Comparison of ENCODE assay signal across 8 cellular contexts in genomic region chr10:24706479-24707118, GRCh38. TPM values are rescaled to one million over a fixed set of nuclear protein-coding genes. Genes with fewer than 3 reads are reported as not detected.
DNase-seq lines count a peak whose midpoint lies in the region; ATAC-seq, FAIRE-seq and TF ChIP-seq lines count a peak whose summit lies in the region.

No MANE protein-coding gene starts in this region.

- H3K36me3 Mint-ChIP-seq in CD4-positive, CD25-positive, alpha-beta regulatory T cell, result no peaks in the 10 kb centered on the region

- no peak overlapping the region for H3K27ac Mint-ChIP-seq in CD4-positive, CD25-positive, alpha-beta regulatory T cell

- H3K27ac ChIP-seq in CD4-positive, CD25-positive, alpha-beta regulatory T cell (ENCODE audit: insufficient read depth, low read length, poor library complexity, severe bottlenecking), result no peak overlapping the region
- no peak overlapping the region for H3K27ac ChIP-seq in lung (ENCODE audit: low read depth in 1 of 2, low read length in 1 of 2)

- no peak for FAIRE-seq in GM19239 (lab: Jason Lieb, UNC)

- WGBS in lung, 2 donors, result 42 to 49% methylated on average over 7 of the region's 7 CpGs

- no peaks in the 10 kb centered on the region for H3K27me3 Mint-ChIP-seq in CD4-positive, CD25-positive, alpha-beta regulatory T cell

- H3K4me3 ChIP-seq in CD4-positive, CD25-positive, alpha-beta regulatory T cell (ENCODE audit: low read depth, low read length), result peak overlapping the region; percentile 22
- H3K4me3 ChIP-seq in astrocyte of the cerebellum (ENCODE audit: low read depth, low read length), result no peak overlapping the region
- H3K4me3 ChIP-seq in lung, result no peak overlapping the region

- H3K9me3 ChIP-seq in CD4-positive, CD25-positive, alpha-beta regulatory T cell (ENCODE audit: control insufficient read depth in 2 of 2, low read length in 2 of 2), result no peaks in the 10 kb centered on the region
- H3K9me3 ChIP-seq in lung (ENCODE audit: control insufficient read depth in 2 of 2, insufficient read depth in 1 of 2, low read length in 1 of 2), result no peaks in the 10 kb centered on the region

- H3K4me1 ChIP-seq in CD4-positive, CD25-positive, alpha-beta regulatory T cell (ENCODE audit: control insufficient read depth, insufficient read depth, low read length, poor library complexity, severe bottlenecking), result peaks cover 6% of the 10 kb centered on the region
- H3K4me1 ChIP-seq in lung (ENCODE audit: control insufficient read depth in 2 of 2, insufficient read depth in 2 of 2, low read length in 2 of 2), result peaks cover 4 to 28% of the 10 kb centered on the region in 2 donors

- peaks cover 3 to 33% (median 5%) of the 10 kb centered on the region in 4 donors for H3K4me1 Mint-ChIP-seq in CD4-positive, CD25-positive, alpha-beta regulatory T cell

- H3K36me3 ChIP-seq in CD4-positive, CD25-positive, alpha-beta regulatory T cell (ENCODE audit: control insufficient read depth, insufficient read depth, low read length), result no peaks in the 10 kb centered on the region
- no peaks in the 10 kb centered on the region for H3K36me3 ChIP-seq in lung (ENCODE audit: control insufficient read depth in 2 of 2, insufficient read depth in 2 of 2, low read length in 2 of 2)

- in situ Hi-C loops in astrocyte of the cerebellum (cut with HindIII; ENCODE audit: low sequenced_read_pairs), result no loop called here

- no peaks in the 10 kb centered on the region for H3K27me3 ChIP-seq in CD4-positive, CD25-positive, alpha-beta regulatory T cell (ENCODE audit: control insufficient read depth, insufficient read depth, low read length)
- no peaks in the 10 kb centered on the region for H3K27me3 ChIP-seq in lung (ENCODE audit: control insufficient read depth, insufficient read depth)

- no peaks in the 10 kb centered on the region for H3K9me3 Mint-ChIP-seq in CD4-positive, CD25-positive, alpha-beta regulatory T cell

- no peak for TF ChIP-seq CTCF in astrocyte of the cerebellum (IDR thresholded peaks at IDR 0.05; ENCODE audit: low read depth, low read length, missing control alignments)
- no peak for TF ChIP-seq CTCF in lung (IDR thresholded peaks at IDR 0.05; ENCODE audit: control extremely low read depth, extremely low read depth)

- ATAC-seq in CD4-positive, CD25-positive, alpha-beta regulatory T cell (ENCODE audit: low read depth in 2 of 2), result peak; percentile 75 to 85
- ATAC-seq in GM19463 (IDR thresholded peaks at IDR 0.05; ENCODE audit: unreplicated experiment) (peak; percentile 70), lung (ENCODE audit: insufficient read depth, low FRiP score) (peak; percentile 82), HG03520 (IDR thresholded peaks at IDR 0.05; ENCODE audit: unreplicated experiment) (no peak)

- no peak overlapping the region for H3K4me3 Mint-ChIP-seq in CD4-positive, CD25-positive, alpha-beta regulatory T cell

- DNase-seq in CD4-positive, CD25-positive, alpha-beta regulatory T cell, result peak in 1 of 3 donors; percentile 34
- DNase-seq in NCI-H460 (ENCODE audit: extremely low read depth, low read depth) (peak; percentile 49), astrocyte of the cerebellum (ENCODE audit: low read depth) (peak; percentile 82), lung (ENCODE audit: low spot score) (no peak), GM19239 (ENCODE audit: insufficient read length, low spot score) (no peak), NCI-H526 (lab: John Stamatoyannopoulos, UW) (no peak)

RNA-seq across cellular contexts. Expression of gene ARHGAP21, which starts 17.1 kb away (rescaled TPM):
- 53.0 TPM for total RNA-seq in CD4-positive, CD25-positive, alpha-beta regulatory T cell
- polyA plus RNA-seq in CD4-positive, CD25-positive, alpha-beta regulatory T cell, result 10 to 100 TPM in 1 of 4 donors, 1 to 10 TPM in 3; 4.1 to 10.3 (median 6.8) TPM
- 53.2 and 60.2 TPM in 2 replicates for total RNA-seq in NCI-H460 (2014; rRNA removed; shearing (Covaris generic))
- 29.8 and 175 TPM in 2 replicates for polyA plus RNA-seq in NCI-H460 (2014; cell fraction: nucleus; rRNA removed)
- 100 to 1,000 TPM in 1 of 2 donors, 10 to 100 TPM in 1; 72.3 to 138 TPM for total RNA-seq in lung
- 10 to 100 TPM; 18.8 to 19.9 TPM for polyA plus RNA-seq in lung

Comparison
In these comparisons a context has a peak if more than half of its experiments do, and no peak if none do; other contexts are left out.
1. DNase-seq: peak in NCI-H460 (single experiment) and astrocyte of the cerebellum (single experiment); none in lung (single experiment), GM19239 (single experiment) and NCI-H526 (0 of 2).